In the genomic region with DNA sequence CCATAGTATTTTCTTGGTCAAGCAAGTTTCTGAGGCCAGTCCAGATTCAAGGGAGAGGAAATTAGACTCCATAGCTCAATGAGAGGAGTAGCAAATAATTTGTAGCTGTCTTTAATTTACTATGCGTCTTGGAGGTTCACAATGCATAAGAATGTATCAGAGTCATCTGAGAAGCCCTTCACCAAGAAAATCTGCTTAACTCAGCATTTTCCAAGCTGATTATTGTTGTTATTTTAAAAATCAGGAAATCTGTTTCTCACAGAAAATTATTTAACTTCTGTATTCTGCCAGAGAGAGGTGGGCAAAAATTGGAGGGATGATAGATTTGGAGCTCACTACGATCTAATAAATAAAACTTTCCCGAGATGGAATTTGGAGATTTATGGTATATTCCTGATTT, we compare ENCODE assay signal across 9 cellular contexts.
"Had no signal": no experiment of that assay in that cellular context is flagged by ENCODE, and none has a peak within 500 bp of the region (broad histone marks: within the 10 kb centered on the region; RNA-seq: fewer than 3 reads in every experiment).

No MANE protein-coding gene starts in this region.

- H3K36me3 ChIP-seq: HAP-1 had no signal

- H3K9ac ChIP-seq: KMS-11 had no signal

- ATAC-seq: GM23338, HCT116 had no signal

- H3K4me3 ChIP-seq: GM23338, HAP-1 had no signal

- H3K4me2 ChIP-seq: GM23338, KMS-11 had no signal

- H3K27ac ChIP-seq: HL-60, KMS-11 had no signal

- H2AFZ ChIP-seq: GM23338 had no signal

- DNase-seq: H7, HFFc6, Karpas-422, KBM-7 had no signal

- H3K4me1 ChIP-seq: HAP-1 had no signal

- H3K9me3 ChIP-seq: HAP-1 had no signal
